8 cellular contexts compared by ENCODE assay signal in the genomic region with DNA sequence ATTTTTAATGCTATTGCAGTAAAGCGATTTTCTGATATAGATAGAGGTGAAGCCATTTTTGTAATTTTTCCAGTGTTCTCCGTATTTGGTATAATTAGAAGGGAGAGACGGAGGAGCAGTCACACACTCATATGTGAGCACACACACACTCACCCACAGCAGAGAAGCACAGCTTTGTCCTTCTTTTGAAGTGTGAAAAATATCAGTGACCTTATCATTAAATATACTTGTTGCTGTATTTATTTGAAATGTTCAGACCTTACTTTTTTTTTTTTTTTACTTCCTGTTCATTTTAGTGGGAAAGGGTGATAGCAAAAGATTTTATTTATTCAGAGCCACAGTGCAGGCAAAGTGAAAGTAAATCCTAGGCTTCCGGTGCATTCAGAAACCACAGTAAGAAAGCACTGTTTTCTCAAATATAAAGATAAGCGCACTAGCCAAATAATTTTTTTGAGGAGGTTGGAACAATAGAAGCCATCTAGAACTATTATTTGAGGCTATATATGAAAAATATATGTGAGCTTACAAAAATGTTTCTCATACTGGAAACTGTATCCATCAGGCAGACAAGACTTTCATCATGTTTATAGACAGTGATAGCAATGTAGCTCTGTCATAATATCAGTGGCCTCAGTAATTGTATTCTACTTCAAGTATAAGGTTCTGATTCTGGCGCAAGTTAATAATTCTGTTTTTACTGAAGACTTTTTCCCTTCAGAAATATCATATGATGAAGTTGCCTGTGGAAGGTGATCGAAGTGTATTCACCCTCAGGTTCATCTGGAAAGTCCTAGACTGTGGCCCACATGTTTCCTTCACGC. TPM values are rescaled to one million over a fixed set of nuclear protein-coding genes. Genes with fewer than 3 reads are reported as not detected.
A peak's percentile ranks its signal among the peaks of the same experiment; 100 is the strongest.
DNase-seq lines count a peak whose midpoint lies in the region; ATAC-seq, FAIRE-seq and TF ChIP-seq lines count a peak whose summit lies in the region.

No MANE protein-coding gene starts in this region.

- H3K9me3 ChIP-seq in esophagus muscularis mucosa: no peaks in the 10 kb centered on the region

- no peak for TF ChIP-seq EP300 in esophagus muscularis mucosa (IDR thresholded peaks at IDR 0.05)

- peak; percentile 53 for ATAC-seq in GM18499 (IDR thresholded peaks at IDR 0.05; ENCODE audit: insufficient read depth, unreplicated experiment)
- ATAC-seq in HG03354 (IDR thresholded peaks at IDR 0.05; ENCODE audit: poor library complexity, severe bottlenecking, unreplicated experiment): peak; percentile 74
- peak; percentile 56 for ATAC-seq in omental fat pad (ENCODE audit: low FRiP score)

- no peak for DNase-seq in AG04449 (ENCODE audit: low read depth, low spot score)
- DNase-seq in SW480 (ENCODE audit: low spot score): peak; percentile 18
- DNase-seq in esophagus muscularis mucosa (ENCODE audit: extremely low spot score): no peak
- DNase-seq in omental fat pad (ENCODE audit: low spot score): no peak
- DNase-seq in urothelium cell line (ENCODE audit: low spot score): no peak
- no peak for DNase-seq in activated CD4-positive, CD25-positive, alpha-beta regulatory T cell (lab: John Stamatoyannopoulos, UW)

- CTCF ChIA-PET in AG04449 (lab: Yijun Ruan, JAX): no interaction called here

- peak overlapping the region; percentile 74 to 78 (median 76) for H3K27ac ChIP-seq in esophagus muscularis mucosa (replicated peaks in 1 of 4)

- TF ChIP-seq CTCF in AG04449 (IDR thresholded peaks at IDR 0.05; ENCODE audit: insufficient read depth, low read length, missing control alignments) (no peak), esophagus muscularis mucosa (IDR thresholded peaks at IDR 0.05) (no peak), omental fat pad (IDR thresholded peaks at IDR 0.05) (no peak)

- H3K4me1 ChIP-seq in esophagus muscularis mucosa: peaks cover 24 to 72% (median 66%) of the 10 kb centered on the region in 4 donors

- H3K36me3 ChIP-seq in esophagus muscularis mucosa: no peaks in the 10 kb centered on the region

- no peak for FAIRE-seq in urothelium cell line (lab: Jason Lieb, UNC)

- H3K27me3 ChIP-seq in esophagus muscularis mucosa: no peaks in the 10 kb centered on the region

- intact Hi-C loops in esophagus muscularis mucosa (cut with DNase I): loop anchor here (5.0 kb wide), 1 partner anchor 36 kb away; the partner anchor contains the start of gene TSHZ1

- 24% methylated on average over 8 of the region's 8 CpGs for WGBS in esophagus muscularis mucosa

- POLR2A ChIA-PET in AG04449 (lab: Yijun Ruan, JAX): no interaction called here

- no peak for TF ChIP-seq POLR2A in esophagus muscularis mucosa (IDR thresholded peaks at IDR 0.05; ENCODE audit: low read depth)

- H3K4me3 ChIP-seq in AG04449 (ENCODE audit: low read depth, low read length) (peak overlapping the region; percentile 50), esophagus muscularis mucosa (peak overlapping the region; percentile 41 to 56 (median 51))

RNA-seq across cellular contexts. Expression of gene TSHZ1, which starts 37.2 kb away (rescaled TPM):
- total RNA-seq in esophagus muscularis mucosa (10 to 100 TPM; 17.9 to 41.7 (median 32.2) TPM), omental fat pad (10 to 100 TPM; 11.6 to 18.4 (median 13.7) TPM)

RNA-seq across cellular contexts. Expression of gene PTGR3, which starts 38.9 kb away (rescaled TPM):
- total RNA-seq in esophagus muscularis mucosa (10 to 100 TPM in 3 of 4 donors, 1 to 10 TPM in 1; 9.6 to 27.5 (median 20.1) TPM), omental fat pad (10 to 100 TPM; 16.9 to 24.3 (median 21.1) TPM)
